Comparison of ENCODE assay signal across 20 cellular contexts in genomic region chr3:2485027-2485375, GRCh38.
DNase-seq lines count a peak whose midpoint lies in the region; ATAC-seq and TF ChIP-seq lines count a peak whose summit lies in the region.
"Had no signal": no experiment of that assay in that cellular context is flagged by ENCODE, and none has a peak within 500 bp of the region (broad histone marks: within the 10 kb centered on the region; RNA-seq: fewer than 3 reads in every experiment).

No MANE protein-coding gene starts in this region.

- H3K27me3 ChIP-seq in left ventricle myocardium inferior (ENCODE audit: low read depth) = no peaks in the 10 kb centered on the region
- H3K27me3 ChIP-seq in uterus = no peaks in the 10 kb centered on the region
- H3K27me3 ChIP-seq: BLaER1 had no signal

- no peaks in the 10 kb centered on the region for H3K36me3 ChIP-seq in left ventricle myocardium inferior
- H3K36me3 ChIP-seq in uterus = no peaks in the 10 kb centered on the region
- H3K36me3 ChIP-seq: BLaER1, HAP-1 had no signal

- no peak overlapping the region for H3K4me3 ChIP-seq in left ventricle myocardium inferior
- H3K4me3 ChIP-seq in uterus = no peak overlapping the region
- H3K4me3 ChIP-seq: BLaER1, HAP-1 had no signal

- H3K9me3 Mint-ChIP-seq in chondrocyte (ENCODE audit: low read depth) = peaks cover 16% of the 10 kb centered on the region
- H3K9me3 Mint-ChIP-seq in stimulated activated memory B cell treated with anti-CD40 and anti-IgM and Interleukin-4, amounts not matched to agents 10 μg/mL and 1 μg/mL and 100 μg/mL, for 72 hours = no peaks in the 10 kb centered on the region

- DNase-seq in activated gamma-delta T cell (lab: John Stamatoyannopoulos, UW) = peak; percentile 6
- DNase-seq in activated gamma-delta T cell treated with Interleukin-2 at 50 U/mL for 16 hours = no peak
- no peak for DNase-seq in left ventricle myocardium inferior
- no peak for DNase-seq in cardiac septum (ENCODE audit: low spot score)
- DNase-seq in chondrocyte (ENCODE audit: low spot score) = peak; percentile 90
- no peak for DNase-seq in uterus
- DNase-seq in NCI-H345 (lab: John Stamatoyannopoulos, UW) = no peak
- DNase-seq: Caco-2; CD4-positive, CD25-positive, alpha-beta regulatory T cell; CD8-positive, alpha-beta T cell; DMS153; DND-41; GOT3; HFFc6 had no signal

- no peaks in the 10 kb centered on the region for H3K4me1 ChIP-seq in left ventricle myocardium inferior
- H3K4me1 ChIP-seq in uterus = no peaks in the 10 kb centered on the region
- H3K4me1 ChIP-seq: BLaER1, Caco-2, HAP-1 had no signal

- no peaks in the 10 kb centered on the region for H3K27me3 Mint-ChIP-seq in chondrocyte (ENCODE audit: low read depth)
- no peaks in the 10 kb centered on the region for H3K27me3 Mint-ChIP-seq in stimulated activated memory B cell treated with anti-CD40 and anti-IgM and Interleukin-4, amounts not matched to agents 10 μg/mL and 1 μg/mL and 100 μg/mL, for 72 hours
- H3K27me3 Mint-ChIP-seq: B cell; CD4-positive, CD25-positive, alpha-beta regulatory T cell had no signal

- H3K27ac ChIP-seq in left ventricle myocardium inferior (replicated peaks) = peak overlapping the region; percentile 34
- H3K27ac ChIP-seq in uterus = no peak overlapping the region
- H3K27ac ChIP-seq: 22Rv1, BLaER1, C4-2B had no signal

- intact Hi-C loops in left ventricle myocardium inferior (cut with micrococcal nuclease) (no loop called here), cardiac septum (cut with DNase I) (no loop called here), uterus (cut with DNase I; ENCODE audit: low total_unique reads) (no loop called here)

- H3K4me1 Mint-ChIP-seq in chondrocyte (ENCODE audit: low read depth) = no peaks in the 10 kb centered on the region
- no peaks in the 10 kb centered on the region for H3K4me1 Mint-ChIP-seq in stimulated activated memory B cell treated with anti-CD40 and anti-IgM and Interleukin-4, amounts not matched to agents 10 μg/mL and 1 μg/mL and 100 μg/mL, for 72 hours
- H3K4me1 Mint-ChIP-seq: B cell; CD4-positive, CD25-positive, alpha-beta regulatory T cell had no signal

- H3K9me3 ChIP-seq in left ventricle myocardium inferior (replicated peaks) (peaks cover 5% of the 10 kb centered on the region), uterus (no peaks in the 10 kb centered on the region)
- H3K9me3 ChIP-seq: Caco-2, HAP-1 had no signal

- ATAC-seq in stimulated activated memory B cell treated with anti-CD40 and anti-IgM and Interleukin-4, amounts not matched to agents 10 μg/mL and 1 μg/mL and 100 μg/mL, for 72 hours = peak; percentile 50
- ATAC-seq: CD8-positive, alpha-beta T cell had no signal

- H3K36me3 Mint-ChIP-seq in chondrocyte (ENCODE audit: low read depth) = no peaks in the 10 kb centered on the region
- H3K36me3 Mint-ChIP-seq in stimulated activated memory B cell treated with anti-CD40 and anti-IgM and Interleukin-4, amounts not matched to agents 10 μg/mL and 1 μg/mL and 100 μg/mL, for 72 hours = no peaks in the 10 kb centered on the region
- H3K36me3 Mint-ChIP-seq: CD4-positive, CD25-positive, alpha-beta regulatory T cell; CD8-positive, alpha-beta T cell had no signal

- no peak for TF ChIP-seq CTCF in left ventricle myocardium inferior (IDR thresholded peaks at IDR 0.05; ENCODE audit: borderline replicate concordance)
- no peak for TF ChIP-seq CTCF in chondrocyte (IDR thresholded peaks at IDR 0.05)
- no peak for TF ChIP-seq CTCF in uterus (IDR thresholded peaks at IDR 0.05)

- H3K4me3 Mint-ChIP-seq in chondrocyte (ENCODE audit: unreplicated experiment) = no peak overlapping the region
- no peak overlapping the region for H3K4me3 Mint-ChIP-seq in stimulated activated memory B cell treated with anti-CD40 and anti-IgM and Interleukin-4, amounts not matched to agents 10 μg/mL and 1 μg/mL and 100 μg/mL, for 72 hours
- H3K4me3 Mint-ChIP-seq: B cell; CD4-positive, CD25-positive, alpha-beta regulatory T cell; CD8-positive, alpha-beta T cell; HFFc6 had no signal

- no peak overlapping the region for H3K27ac Mint-ChIP-seq in chondrocyte (ENCODE audit: unreplicated experiment)
- no peak overlapping the region for H3K27ac Mint-ChIP-seq in stimulated activated memory B cell treated with anti-CD40 and anti-IgM and Interleukin-4, amounts not matched to agents 10 μg/mL and 1 μg/mL and 100 μg/mL, for 72 hours
- H3K27ac Mint-ChIP-seq: B cell; CD4-positive, CD25-positive, alpha-beta regulatory T cell; CD8-positive, alpha-beta T cell; HFFc6 had no signal

- no peak for TF ChIP-seq POLR2A in uterus (IDR thresholded peaks at IDR 0.05)

Comparison
In these comparisons a context has a peak if more than half of its experiments do, and no peak if none do; other contexts are left out.
1. DNase-seq: peak in activated gamma-delta T cell (single experiment) and chondrocyte (single experiment); none in activated gamma-delta T cell treated with Interleukin-2 at 50 U/mL for 16 hours (single experiment), left ventricle myocardium inferior (single experiment), cardiac septum (single experiment), uterus (0 of 2) and NCI-H345 (single experiment).